Comparison of ENCODE assay signal across 2 cellular contexts in genomic region chr12:71567562-71567961, GRCh38.
TF ChIP-seq lines count a peak whose summit lies in the region.

No MANE protein-coding gene starts in this region.

TF ChIP-seq in SK-N-SH, 30 proteins besides CTCF, POLR2A, EP300 and RAD21 (continued from another document):
- no peak for TF ChIP-seq POLR2AphosphoS5 (IDR thresholded peaks at IDR 0.05; ENCODE audit: low read depth, low read length)

TF ChIP-seq in SK-N-SH treated with all-trans-retinoic acid at 6 μM for 48 hours, 23 proteins besides CTCF, POLR2A, EP300 and RAD21 (continued from another document):
- TF ChIP-seq POU6F1 (CRISPR knock-in tag; IDR thresholded peaks at IDR 0.05; ENCODE audit: borderline replicate concordance, low read depth) = no peak
- no peak for TF ChIP-seq RARB (CRISPR knock-in tag; IDR thresholded peaks at IDR 0.05)
- no peak for TF ChIP-seq TOX (CRISPR knock-in tag; IDR thresholded peaks at IDR 0.05; ENCODE audit: borderline replicate concordance)
- TF ChIP-seq ZFP3 (CRISPR knock-in tag; IDR thresholded peaks at IDR 0.05) = no peak
- no peak for TF ChIP-seq CSDC2 (CRISPR knock-in tag; IDR thresholded peaks at IDR 0.05)
- TF ChIP-seq ZFP30 (CRISPR knock-in tag; IDR thresholded peaks at IDR 0.05) = no peak
- no peak for TF ChIP-seq TCF4 (CRISPR knock-in tag; IDR thresholded peaks at IDR 0.05; ENCODE audit: borderline replicate concordance)
- TF ChIP-seq ZNF70 (CRISPR knock-in tag; IDR thresholded peaks at IDR 0.05) = no peak
- no peak for TF ChIP-seq BACH2 (CRISPR knock-in tag; IDR thresholded peaks at IDR 0.05; ENCODE audit: borderline replicate concordance)
- no peak for TF ChIP-seq ARNTL (CRISPR knock-in tag; IDR thresholded peaks at IDR 0.05; ENCODE audit: borderline replicate concordance, low read depth)
- TF ChIP-seq ZC3H10 (CRISPR knock-in tag; IDR thresholded peaks at IDR 0.05) = no peak
- TF ChIP-seq ESRRG (CRISPR knock-in tag; IDR thresholded peaks at IDR 0.05) = no peak
- TF ChIP-seq PPARA (CRISPR knock-in tag; IDR thresholded peaks at IDR 0.05; ENCODE audit: borderline replicate concordance) = no peak
